ENCODE assay signal across 17 cellular contexts in the genomic region with DNA sequence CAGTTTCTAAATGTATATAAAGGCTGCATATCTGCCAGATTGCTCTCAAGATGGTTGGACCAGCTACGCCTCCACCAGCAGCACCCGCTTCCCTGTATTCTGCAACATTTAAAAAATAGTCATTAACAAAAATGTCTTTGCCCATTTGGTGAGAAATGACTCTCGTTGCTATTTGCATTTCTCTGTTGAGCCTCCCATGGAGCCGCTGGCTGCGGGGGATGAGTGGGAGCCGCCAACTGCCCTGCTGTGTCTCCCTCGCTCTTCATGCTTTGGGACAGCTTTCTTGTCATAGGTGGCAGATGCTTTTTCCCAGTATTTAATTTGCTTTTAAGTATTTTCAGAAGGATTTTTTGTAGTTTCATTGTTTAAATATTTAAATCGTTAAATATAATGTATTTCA.
"Had no signal": no experiment of that assay in that cellular context is flagged by ENCODE, and none has a peak within 500 bp of the region (broad histone marks: within the 10 kb centered on the region; RNA-seq: fewer than 3 reads in every experiment).

No MANE protein-coding gene starts in this region.

- H3K27ac Mint-ChIP-seq: mesothelial cell of epicardium, neural progenitor cell had no signal

- H3K9me3 Mint-ChIP-seq: mesothelial cell of epicardium; neural progenitor cell; stimulated activated memory B cell treated with anti-CD40 and anti-IgM and Interleukin-4, amounts not matched to agents 10 μg/mL and 1 μg/mL and 100 μg/mL, for 72 hours had no signal

- H3K4me1 Mint-ChIP-seq: mesothelial cell of epicardium; neural progenitor cell; stimulated activated memory B cell treated with anti-CD40 and anti-IgM and Interleukin-4, amounts not matched to agents 10 μg/mL and 1 μg/mL and 100 μg/mL, for 72 hours had no signal

- H3K27me3 Mint-ChIP-seq: stimulated activated memory B cell treated with anti-CD40 and anti-IgM and Interleukin-4, amounts not matched to agents 10 μg/mL and 1 μg/mL and 100 μg/mL, for 72 hours had no signal

- ATAC-seq: stimulated activated memory B cell treated with anti-CD40 and anti-IgM and Interleukin-4, amounts not matched to agents 10 μg/mL and 1 μg/mL and 100 μg/mL, for 72 hours had no signal

- H3K4me3 ChIP-seq: adrenal gland, coronary artery, lung, neural progenitor cell, pancreas, thyroid gland had no signal

- DNase-seq: activated CD4-positive, alpha-beta T cell treated with anti-CD3 and anti-CD28 coated beads, Interleukin-2, amount 50 U/mL, for 48 hours; activated CD4-positive, CD25-positive, alpha-beta regulatory T cell treated with anti-CD3 and anti-CD28 coated beads, Interleukin-2, amount 50 U/mL, for 72 hours; activated CD8-positive, alpha-beta memory T cell treated with anti-CD3 and anti-CD28 coated beads, Interleukin-2, amount 50 U/mL, for 4 hours; activated naive CD4-positive, alpha-beta T cell; adrenal gland; effector CD4-positive, alpha-beta T cell; foreskin melanocyte; pancreas; stimulated activated CD4-positive, alpha-beta T cell treated with anti-CD3 and anti-CD28 coated beads, Interleukin-12 subunit alpha, Interleukin-12 subunit beta, amount 100 ng/mL, for 4 hours; stimulated activated CD4-positive, alpha-beta T cell treated with anti-CD3 and anti-CD28 coated beads, Interleukin-2, amount 100 ng/mL, for 24 hours; T1000; thyroid gland had no signal

- H3K4me3 Mint-ChIP-seq: mesothelial cell of epicardium; neural progenitor cell; stimulated activated memory B cell treated with anti-CD40 and anti-IgM and Interleukin-4, amounts not matched to agents 10 μg/mL and 1 μg/mL and 100 μg/mL, for 72 hours had no signal
